In genomic region chr1:244099258-244099930, GRCh38 we compare ENCODE assay signal across 24 cellular contexts.
"Had no signal": no experiment of that assay in that cellular context is flagged by ENCODE, and none has a peak within 500 bp of the region (broad histone marks: within the 10 kb centered on the region; RNA-seq: fewer than 3 reads in every experiment).

No MANE protein-coding gene starts in this region.

- H3K9me3 Mint-ChIP-seq: activated naive CD4-positive, alpha-beta T cell treated with anti-CD3 and anti-CD28 coated beads for 36 hours; activated naive CD8-positive, alpha-beta T cell treated with anti-CD3 and anti-CD28 coated beads, Interleukin-2, amount 10 ng/mL, durations not matched to agents 7 days and 5 days; activated T-cell treated with anti-CD3 and anti-CD28 coated beads, Interleukin-2, amount 50 U/mL, for 4 hours; activated T-helper 17 cell treated with anti-CD3 and anti-CD28 coated beads, Interleukin-2, amount 50 U/mL, for 72 hours had no signal

- H3K4me3 ChIP-seq: adrenal gland, Peyer's patch, SJSA1 had no signal

- H3K36me3 ChIP-seq: adrenal gland, Peyer's patch, SJSA1 had no signal

- H3K27ac ChIP-seq: adrenal gland, Peyer's patch, SJSA1 had no signal

- H3K36me3 Mint-ChIP-seq: activated naive CD8-positive, alpha-beta T cell treated with anti-CD3 and anti-CD28 coated beads, Interleukin-2, amount 10 ng/mL, durations not matched to agents 7 days and 5 days; WTC11 had no signal

- H3K4me3 Mint-ChIP-seq: activated naive CD4-positive, alpha-beta T cell treated with anti-CD3 and anti-CD28 coated beads for 36 hours; activated naive CD8-positive, alpha-beta T cell treated with anti-CD3 and anti-CD28 coated beads, Interleukin-2, amount 10 ng/mL, durations not matched to agents 7 days and 5 days; activated T-cell treated with anti-CD3 and anti-CD28 coated beads, Interleukin-2, amount 50 U/mL, for 4 hours; activated T-helper 17 cell treated with anti-CD3 and anti-CD28 coated beads, Interleukin-2, amount 50 U/mL, for 72 hours; WTC11 had no signal

- DNase-seq: activated CD4-positive, alpha-beta T cell treated with anti-CD3 and anti-CD28 coated beads for 48 hours; activated CD4-positive, alpha-beta T cell treated with anti-CD3 and anti-CD28 coated beads, Interleukin-2, amount 50 U/mL, for 48 hours; activated CD4-positive, CD25-positive, alpha-beta regulatory T cell treated with anti-CD3 and anti-CD28 coated beads, Interleukin-2, amount 50 U/mL, for 72 hours; activated gamma-delta T cell; activated naive CD4-positive, alpha-beta T cell treated with anti-CD3 and anti-CD28 coated beads for 36 hours; activated naive CD8-positive, alpha-beta T cell treated with anti-CD3 and anti-CD28 coated beads, Interleukin-2, amount 10 ng/mL, durations not matched to agents 7 days and 5 days; activated T-cell treated with anti-CD3 and anti-CD28 coated beads, Interleukin-2, amount 50 U/mL, for 4 hours; adrenal gland; anterior cingulate cortex; central memory CD4-positive, alpha-beta T cell; MM.1S; NCI-H1105; NCI-H1436; NCI-H1694 treated with DMSO at 0.1 percent for 48 hours; NCI-H2081; NCI-H510A treated with DMSO at 0.1 percent for 48 hours; NCI-H69; Peyer's patch; SHP77; SW 1271 had no signal

- H3K27ac Mint-ChIP-seq: activated naive CD4-positive, alpha-beta T cell treated with anti-CD3 and anti-CD28 coated beads for 36 hours; activated naive CD8-positive, alpha-beta T cell treated with anti-CD3 and anti-CD28 coated beads, Interleukin-2, amount 10 ng/mL, durations not matched to agents 7 days and 5 days; activated T-helper 17 cell treated with anti-CD3 and anti-CD28 coated beads, Interleukin-2, amount 50 U/mL, for 72 hours; WTC11 had no signal

- H3K4me1 ChIP-seq: adrenal gland, Peyer's patch had no signal

- ATAC-seq: activated T-cell treated with anti-CD3 and anti-CD28 coated beads, Interleukin-2, amount 50 U/mL, for 4 hours; activated T-helper 17 cell treated with anti-CD3 and anti-CD28 coated beads, Interleukin-2, amount 50 U/mL, for 72 hours; SK-N-SH treated with all-trans-retinoic acid at 6 μM for 48 hours; WTC11 had no signal

- H3K9me3 ChIP-seq: adrenal gland, Peyer's patch, SJSA1 had no signal

- H3K27me3 ChIP-seq: Peyer's patch, SJSA1 had no signal
